1 cellular context compared by ENCODE assay signal in the genomic region with DNA sequence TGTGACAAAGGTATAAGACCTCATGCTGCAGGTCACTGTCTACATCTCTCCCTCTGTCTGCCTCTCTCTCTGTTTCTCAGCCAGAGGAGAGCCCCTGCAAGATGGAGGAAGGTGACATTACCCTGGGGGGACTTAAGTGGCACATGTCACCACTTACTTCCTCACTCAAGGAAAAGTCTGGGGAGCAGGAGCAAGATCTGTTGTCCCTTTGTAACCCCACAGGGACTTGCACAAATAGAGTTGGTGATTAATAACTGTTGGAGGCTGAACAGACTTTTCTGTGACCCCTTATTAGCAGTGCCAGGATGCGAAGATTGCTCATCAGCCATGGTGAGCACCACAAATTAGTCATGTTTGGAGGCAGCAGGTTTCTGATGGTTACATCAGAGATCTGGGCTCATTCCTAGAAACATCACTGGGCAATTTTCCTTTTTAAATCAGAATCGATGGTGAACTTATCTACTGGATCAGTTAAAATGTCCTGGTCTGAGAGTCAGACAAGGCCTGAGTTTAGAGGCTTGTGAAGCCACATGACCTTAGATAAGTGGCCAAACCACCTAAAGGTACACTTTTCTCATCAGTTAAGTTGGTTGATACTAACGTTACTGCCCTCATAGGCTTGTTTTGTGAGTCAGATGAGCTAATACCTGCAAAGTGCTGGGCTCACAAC.
TF ChIP-seq lines count a peak whose summit lies in the region.

No MANE protein-coding gene starts in this region.

TF ChIP-seq in IMR-90, 13 proteins besides CTCF, POLR2A, EP300 and RAD21 (continued from another document):
- no peak for TF ChIP-seq USF2 (IDR thresholded peaks at IDR 0.05; ENCODE audit: low read depth, low read length)
- TF ChIP-seq MAZ (IDR thresholded peaks at IDR 0.05; ENCODE audit: borderline replicate concordance, low read depth, low read length) = no peak
- peak; percentile 81 for TF ChIP-seq FOS (IDR thresholded peaks at IDR 0.05; ENCODE audit: low read depth, low read length)
- TF ChIP-seq RFX5 (IDR thresholded peaks at IDR 0.05; ENCODE audit: low read depth, low read length) = no peak
- peak; percentile 46; the same call in 1 of the 2 replicates for TF ChIP-seq BHLHE40 (IDR thresholded peaks at IDR 0.05; ENCODE audit: low read depth, low read length)
